10 cellular contexts compared by ENCODE assay signal in genomic region chr1:154968731-154969130, GRCh38. TPM values are rescaled to one million over a fixed set of nuclear protein-coding genes. Genes with fewer than 3 reads are reported as not detected.
DNase-seq lines count a peak whose midpoint lies in the region; ATAC-seq and TF ChIP-seq lines count a peak whose summit lies in the region.
"Had no signal": no experiment of that assay in that cellular context is flagged by ENCODE, and none has a peak within 500 bp of the region (broad histone marks: within the 10 kb centered on the region; RNA-seq: fewer than 3 reads in every experiment).

No MANE protein-coding gene starts in this region.

- peaks cover 26% of the 10 kb centered on the region for H3K36me3 Mint-ChIP-seq in Caco-2 (ENCODE audit: insufficient read depth, unreplicated experiment)

- intact Hi-C loops in Caco-2 (cut with micrococcal nuclease; ENCODE audit: unreplicated experiment) = no loop called here
- intact Hi-C loops in esophagus squamous epithelium (cut with DNase I) = loop anchor here (10.0 kb wide), 1 partner anchor 96 kb away; the partner anchor contains the start of gene EFNA4

- peaks cover 41% of the 10 kb centered on the region for H3K79me2 ChIP-seq in Karpas-422 (ENCODE audit: low read length)

- in situ Hi-C loops in G401 (cut with HindIII; ENCODE audit: low sequenced_read_pairs) = no loop called here

- H3K4me1 ChIP-seq in Caco-2 (peaks cover 27% of the 10 kb centered on the region), RWPE2 (ENCODE audit: insufficient read depth, poor library complexity, severe bottlenecking) (peaks cover 33% of the 10 kb centered on the region), esophagus squamous epithelium (peaks cover 47 to 76% (median 54%) of the 10 kb centered on the region in 3 donors), Karpas-422 (ENCODE audit: low read length) (peaks cover 40% of the 10 kb centered on the region)

- no peaks in the 10 kb centered on the region for H3K27me3 Mint-ChIP-seq in Caco-2 (ENCODE audit: insufficient read depth, unreplicated experiment)
- H3K27me3 Mint-ChIP-seq: activated B cell treated with CpG ODN at 0.5 μM for 24 hours had no signal

- no peak overlapping the region for H3K4me2 ChIP-seq in Karpas-422 (ENCODE audit: low read depth, low read length, poor library complexity, severe bottlenecking)

- ATAC-seq in RWPE2 (ENCODE audit: low read depth) = no peak
- no peak for ATAC-seq in HG03196 (IDR thresholded peaks at IDR 0.05; ENCODE audit: unreplicated experiment)

- no peak for TF ChIP-seq POLR2A in esophagus squamous epithelium (IDR thresholded peaks at IDR 0.05)

- H3K36me3 ChIP-seq in Caco-2 (ENCODE audit: control insufficient read depth, insufficient read depth, low read length) (peaks cover 5% of the 10 kb centered on the region), RWPE2 (ENCODE audit: low read depth) (peaks cover 57% of the 10 kb centered on the region), esophagus squamous epithelium (peaks cover 7 to 63% (median 38%) of the 10 kb centered on the region in 3 donors), Karpas-422 (ENCODE audit: insufficient read depth, low read length) (peaks cover 8% of the 10 kb centered on the region; the same call in 1 of the 2 replicates)

- BruUV-seq in Caco-2 (replicated peaks; lab: Mats Ljungman, UMichigan) = no TSS peak

- no peak overlapping the region for H3K4me3 Mint-ChIP-seq in Caco-2 (ENCODE audit: unreplicated experiment)
- H3K4me3 Mint-ChIP-seq: activated B cell treated with CpG ODN at 0.5 μM for 24 hours had no signal

- H3K4me3 ChIP-seq in Caco-2 (ENCODE audit: low read depth, low read length) (no peak overlapping the region), RWPE2 (ENCODE audit: severe bottlenecking) (peak overlapping the region; percentile 57), esophagus squamous epithelium (peak overlapping the region in 2 of 4 donors; percentile 46 to 79), Karpas-422 (ENCODE audit: low read length) (no peak overlapping the region)

- no peak overlapping the region for H3K9ac ChIP-seq in Karpas-422 (ENCODE audit: low read length)

- TF ChIP-seq CTCF in Caco-2 (IDR thresholded peaks at IDR 0.05; ENCODE audit: insufficient read depth in 1 of 2, low read depth in 1 of 2, low read length in 1 of 2, severe bottlenecking in 1 of 2, unreplicated experiment in 1 of 2) (no peak), RWPE2 (IDR thresholded peaks at IDR 0.05; ENCODE audit: poor library complexity, severe bottlenecking) (no peak), esophagus squamous epithelium (IDR thresholded peaks at IDR 0.05) (no peak)

- CTCF ChIA-PET in Caco-2 (lab: Charles Lee) = no interaction called here

- peaks cover 37% of the 10 kb centered on the region for H3K4me1 Mint-ChIP-seq in Caco-2 (ENCODE audit: low read depth, unreplicated experiment)

- POLR2A ChIA-PET in Caco-2 (lab: Charles Lee) = no interaction called here

- no peaks in the 10 kb centered on the region for H3K9me2 ChIP-seq in Karpas-422 (replicated peaks; ENCODE audit: insufficient read depth, low read length)

- no peaks in the 10 kb centered on the region for H3K9me3 Mint-ChIP-seq in Caco-2 (ENCODE audit: unreplicated experiment)
- H3K9me3 Mint-ChIP-seq: activated B cell treated with CpG ODN at 0.5 μM for 24 hours had no signal

- no peak overlapping the region for H2AFZ ChIP-seq in Karpas-422 (ENCODE audit: low read length)

- peak overlapping the region; percentile 17 for H3K27ac Mint-ChIP-seq in Caco-2 (ENCODE audit: unreplicated experiment)

- no peaks in the 10 kb centered on the region for H3K27me3 ChIP-seq in Caco-2 (replicated peaks; ENCODE audit: control insufficient read depth, insufficient read depth, low read length)
- H3K27me3 ChIP-seq in RWPE2 (ENCODE audit: insufficient read depth, poor library complexity, severe bottlenecking) = no peaks in the 10 kb centered on the region
- no peaks in the 10 kb centered on the region for H3K27me3 ChIP-seq in esophagus squamous epithelium
- H3K27me3 ChIP-seq in Karpas-422 (ENCODE audit: low read length) = no peaks in the 10 kb centered on the region

- H3K27ac ChIP-seq in RWPE2 (ENCODE audit: poor library complexity, severe bottlenecking) = peak overlapping the region; percentile 99
- H3K27ac ChIP-seq in esophagus squamous epithelium = peak overlapping the region; percentile 96 to 99 (median 98)
- no peak overlapping the region for H3K27ac ChIP-seq in Karpas-422 (ENCODE audit: low read length)

- DNase-seq in Caco-2 (no peak), RWPE2 (ENCODE audit: low spot score) (no peak), esophagus squamous epithelium (lab: John Stamatoyannopoulos, UW) (no peak), retina (peak; percentile 53), G401 (ENCODE audit: low spot score) (no peak), Karpas-422 (no peak), NCI-H524 treated with DMSO at 0.1 percent for 48 hours (lab: John Stamatoyannopoulos, UW) (no peak)
- DNase-seq: activated B cell treated with CpG ODN at 0.5 μM for 24 hours, NCI-H2081 had no signal

- WGBS in esophagus squamous epithelium, 2 donors = 100% methylated on average over 2 of the region's 3 CpGs; no CpG with 5 or more reads in 1 of the 2 donors

- H4K20me1 ChIP-seq in Karpas-422 (ENCODE audit: insufficient read depth, low read depth, low read length) = no peaks in the 10 kb centered on the region

- H3K9me3 ChIP-seq in Caco-2 = no peaks in the 10 kb centered on the region
- no peaks in the 10 kb centered on the region for H3K9me3 ChIP-seq in RWPE2 (ENCODE audit: severe bottlenecking)
- H3K9me3 ChIP-seq in esophagus squamous epithelium = no peaks in the 10 kb centered on the region
- H3K9me3 ChIP-seq in Karpas-422 (ENCODE audit: low read length) = no peaks in the 10 kb centered on the region

RNA-seq across cellular contexts. Expression of gene SHC1, which starts 1.8 kb away (rescaled TPM):
- total RNA-seq in Caco-2 (2022) (58.0 and 59.6 TPM in 2 replicates), esophagus squamous epithelium (10 to 100 TPM; 37.6 to 80.9 (median 65.8) TPM)
- 204 and 265 TPM in 2 replicates for total RNA-seq in G401 (2014; rRNA removed; shearing (Covaris generic))
- 27.8 and 35.3 TPM in 2 replicates for total RNA-seq in Karpas-422 (2014; rRNA removed; shearing (Covaris generic); ENCODE audit: low replicate concordance)

RNA-seq across cellular contexts. Expression of gene CKS1B, which starts 5.8 kb away (rescaled TPM):
- total RNA-seq in Caco-2 (2022) = 243 and 259 TPM in 2 replicates
- total RNA-seq in esophagus squamous epithelium = 10 to 100 TPM; 34.9 to 72.8 (median 55.3) TPM
- total RNA-seq in G401 (2014; rRNA removed; shearing (Covaris generic)) = 187 and 192 TPM in 2 replicates
- 110 and 225 TPM in 2 replicates for total RNA-seq in Karpas-422 (2014; rRNA removed; shearing (Covaris generic); ENCODE audit: low replicate concordance)

RNA-seq across cellular contexts. Expression of gene PYGO2, which starts 7.1 kb away (rescaled TPM):
- total RNA-seq in Caco-2 (2022) (34.1 and 34.9 TPM in 2 replicates), esophagus squamous epithelium (10 to 100 TPM; 14.4 to 18.8 (median 17.5) TPM)
- 16.9 and 24.2 TPM in 2 replicates for total RNA-seq in G401 (2014; rRNA removed; shearing (Covaris generic))
- 37.3 and 44.4 TPM in 2 replicates for total RNA-seq in Karpas-422 (2014; rRNA removed; shearing (Covaris generic); ENCODE audit: low replicate concordance)

RNA-seq across cellular contexts. Expression of gene PBXIP1, which starts 12.8 kb away (rescaled TPM):
- total RNA-seq in Caco-2 (2022) (24.0 and 24.6 TPM in 2 replicates), esophagus squamous epithelium (10 to 100 TPM; 11.1 to 51.1 (median 29.3) TPM)
- 25.9 and 36.5 TPM in 2 replicates for total RNA-seq in G401 (2014; rRNA removed; shearing (Covaris generic))
- total RNA-seq in Karpas-422 (2014; rRNA removed; shearing (Covaris generic); ENCODE audit: low replicate concordance) = 26.1 and 55.8 TPM in 2 replicates

RNA-seq across cellular contexts. Expression of gene FLAD1, which starts 14.4 kb away (rescaled TPM):
- total RNA-seq in Caco-2 (2022) (51.3 and 61.5 TPM in 2 replicates), esophagus squamous epithelium (10 to 100 TPM; 21.5 to 30.9 (median 29.5) TPM)
- total RNA-seq in G401 (2014; rRNA removed; shearing (Covaris generic)) = 39.9 and 49.4 TPM in 2 replicates
- 48.7 and 57.3 TPM in 2 replicates for total RNA-seq in Karpas-422 (2014; rRNA removed; shearing (Covaris generic); ENCODE audit: low replicate concordance)
